In genomic region chr11:65652511-65653228, GRCh38 we compare ENCODE assay signal across 8 cellular contexts. TPM values are rescaled to one million over a fixed set of nuclear protein-coding genes. Genes with fewer than 3 reads are reported as not detected.
DNase-seq lines count a peak whose midpoint lies in the region; ATAC-seq and TF ChIP-seq lines count a peak whose summit lies in the region.

No MANE protein-coding gene starts in this region.

- intact Hi-C loops in IMR-90 (cut with micrococcal nuclease) = no loop called here

- peak overlapping the region; percentile 97 for H3K23ac ChIP-seq in IMR-90 (ENCODE audit: low read depth, low read length)

- H3K27ac ChIP-seq in IMR-90 (ENCODE audit: insufficient read depth, low read length) (peak overlapping the region; percentile 97), epithelial cell of prostate (peak overlapping the region; percentile 90), mucosa of rectum (ENCODE audit: low read depth in 2 of 2, low read length in 2 of 2) (peak overlapping the region; percentile 95)

- H3K9ac ChIP-seq in IMR-90 (ENCODE audit: low read depth, low read length) (peak overlapping the region; percentile 81), mucosa of rectum (ENCODE audit: low read depth in 1 of 2, low read length in 2 of 2) (peak overlapping the region; percentile 85 to 95)

- H3K18ac ChIP-seq in IMR-90 (ENCODE audit: low read depth, low read length) = peak overlapping the region; percentile 88

- peak overlapping the region; percentile 90 for H3K4me2 ChIP-seq in IMR-90 (ENCODE audit: low read depth, low read length)

- H2BK15ac ChIP-seq in IMR-90 (ENCODE audit: low read depth, low read length) = peak overlapping the region; percentile 58; the same call in 1 of the 3 replicates

- no peak for TF ChIP-seq RAD21 in IMR-90 (IDR thresholded peaks at IDR 0.05; ENCODE audit: low read length)

- ATAC-seq in GM21528 (IDR thresholded peaks at IDR 0.05; ENCODE audit: low FRiP score, unreplicated experiment) (peak; percentile 54), IMR-90 (ENCODE audit: low read depth) (peak; percentile 93)

- peak overlapping the region; percentile 98 for H4K91ac ChIP-seq in IMR-90 (ENCODE audit: insufficient read depth, low read depth, low read length)

- WGBS in IMR-90 (ENCODE audit: extremely low coverage in 2 of 2, insufficient read length in 1 of 2), 2 experiments = 0% methylated on average over 43 of the region's 68 CpGs; no CpG with 5 or more reads in 1 of the 2 experiments

- no peaks in the 10 kb centered on the region for H3K27me3 ChIP-seq in IMR-90 (ENCODE audit: control insufficient read depth, insufficient read depth, low read length)
- H3K27me3 ChIP-seq in mucosa of rectum (ENCODE audit: control insufficient read depth in 2 of 2, insufficient read depth in 2 of 2, low read length in 2 of 2) = no peaks in the 10 kb centered on the region

- peak overlapping the region; percentile 99 for H3K14ac ChIP-seq in IMR-90 (replicated peaks; ENCODE audit: low read depth, low read length)

- DNase-seq in DMS 273 treated with DMSO at 0.1 percent for 48 hours (lab: John Stamatoyannopoulos, UW) (peak; percentile 15), IMR-90 (peak; percentile 93), OCI-M1 (lab: John Stamatoyannopoulos, UW) (peak; percentile 97), activated T-cell treated with anti-CD3 and anti-CD28 coated beads for 48 hours (ENCODE audit: low read depth) (peak; percentile 97), epithelial cell of prostate (ENCODE audit: low read depth, low spot score) (no peak)
- peak; percentile 91 to 96 for DNase-seq in stimulated activated CD8-positive, alpha-beta memory T cell treated with anti-CD3 and anti-CD28 coated beads, Interleukin-4, amount 100 ng/mL, for 4 hours (ENCODE audit: low read depth in 2 of 2, low spot score in 1 of 2)

- H4K20me1 ChIP-seq in IMR-90 (ENCODE audit: insufficient read depth, low read length) = peaks cover 4% of the 10 kb centered on the region; the same call in 1 of the 2 replicates

- H2BK20ac ChIP-seq in IMR-90 (ENCODE audit: low read depth, low read length) = 0 out of 2 replicates have a peak overlapping the region, but pooled peaks have one; percentile 22

- H3K9me3 ChIP-seq in IMR-90 (ENCODE audit: control insufficient read depth, insufficient read depth, low read length) = no peaks in the 10 kb centered on the region
- no peaks in the 10 kb centered on the region for H3K9me3 ChIP-seq in mucosa of rectum (ENCODE audit: control insufficient read depth in 2 of 2, low read length in 2 of 2)

- H2AK5ac ChIP-seq in IMR-90 (ENCODE audit: low read depth, low read length) = peak overlapping the region; percentile 99

- peaks cover 22 to 42% of the 10 kb centered on the region in 2 experiments; a peak in 3 of 4 replicates for H3K79me1 ChIP-seq in IMR-90 (ENCODE audit: low read depth in 1 of 2, low read length in 2 of 2)

- peak overlapping the region; percentile 91 for H2BK120ac ChIP-seq in IMR-90 (ENCODE audit: low read depth, low read length)

- CTCF ChIA-PET in IMR-90 (lab: Yijun Ruan, JAX) = no interaction called here

- H4K8ac ChIP-seq in IMR-90 (ENCODE audit: low read depth in 2 of 2, low read length in 2 of 2) = peak overlapping the region; percentile 97 to 99

- peak overlapping the region; percentile 87 for H3K56ac ChIP-seq in IMR-90 (ENCODE audit: extremely low read depth, insufficient read depth, low read length)

- peak; percentile 83 for TF ChIP-seq POLR2A in IMR-90 (IDR thresholded peaks at IDR 0.05; ENCODE audit: low read depth, low read length)

- POLR2A ChIA-PET in IMR-90 (lab: Charles Lee; ENCODE audit: unreplicated experiment) = interaction anchor here (1.2 kb wide), 1 partner anchor 11 kb away, joined by 3 read pairs; no protein-coding TSS in a partner anchor

- dilution Hi-C loops in IMR-90 (cut with HindIII; ENCODE audit: low sequenced_read_pairs, unreplicated experiment) = no loop called here

- H3K4me3 ChIP-seq in IMR-90 (ENCODE audit: insufficient read depth, low read depth, low read length) (peak overlapping the region; percentile 56), mucosa of rectum (ENCODE audit: low read length in 2 of 2) (peak overlapping the region; percentile 82 to 87)

- H2BK5ac ChIP-seq in IMR-90 (ENCODE audit: low read depth, low read length, poor library complexity, severe bottlenecking) = peak overlapping the region; percentile 96

- in situ Hi-C loops in IMR-90 (cut with MboI; ENCODE audit: low sequenced_read_pairs) = no loop called here

- no peak for TF ChIP-seq CTCF in IMR-90 (conservative IDR thresholded peaks at IDR 0.05; ENCODE audit: low read depth, low read length)

- H3K9me1 ChIP-seq in IMR-90 (ENCODE audit: insufficient read depth, low read length) = peaks cover 14% of the 10 kb centered on the region

- BruUV-seq in IMR-90 (replicated peaks; lab: Mats Ljungman, UMichigan) = no TSS peak

- H3K36me3 ChIP-seq in IMR-90 (ENCODE audit: control insufficient read depth, insufficient read depth, low read length) (peaks cover 44% of the 10 kb centered on the region), mucosa of rectum (ENCODE audit: control insufficient read depth in 2 of 2, insufficient read depth in 2 of 2, low read length in 2 of 2) (peaks cover 41 to 44% of the 10 kb centered on the region in 2 donors)

- H3K4me1 ChIP-seq in IMR-90 (ENCODE audit: control insufficient read depth, insufficient read depth, low read length) (peaks cover 17% of the 10 kb centered on the region), mucosa of rectum (ENCODE audit: control insufficient read depth in 2 of 2, insufficient read depth in 2 of 2, low read length in 2 of 2) (peaks cover 32 to 37% of the 10 kb centered on the region in 2 donors)

- peak overlapping the region; percentile 99 for H2AK9ac ChIP-seq in IMR-90 (replicated peaks; ENCODE audit: low read depth, low read length, poor library complexity)

- H2AFZ ChIP-seq in IMR-90 (replicated peaks; ENCODE audit: low read length, poor library complexity) = peak overlapping the region; percentile 97

- peak overlapping the region; percentile 99 for H3K4ac ChIP-seq in IMR-90 (ENCODE audit: low read depth, low read length)

- H4K5ac ChIP-seq in IMR-90 (ENCODE audit: low read depth, low read length) = peak overlapping the region; percentile 91

TF ChIP-seq in IMR-90, 13 proteins besides CTCF, POLR2A, EP300 and RAD21:
- TF ChIP-seq MXI1 (IDR thresholded peaks at IDR 0.05; ENCODE audit: borderline replicate concordance, low read depth, low read length) = no peak
- no peak for TF ChIP-seq ELK1 (IDR thresholded peaks at IDR 0.05; ENCODE audit: borderline replicate concordance, low read depth, low read length)
- TF ChIP-seq MAZ (IDR thresholded peaks at IDR 0.05; ENCODE audit: borderline replicate concordance, low read depth, low read length) = peak; percentile 98
- TF ChIP-seq FOS (IDR thresholded peaks at IDR 0.05; ENCODE audit: low read depth, low read length) = no peak

RNA-seq across cellular contexts. Expression of gene RELA, which starts 10.0 kb away (rescaled TPM):
- 8.6 and 8.9 TPM in 2 replicates for total RNA-seq in IMR-90 (2012; rRNA removed)
- polyA plus RNA-seq in IMR-90 (2012; rRNA removed) = 51.0 and 53.0 TPM in 2 replicates
- polyA plus RNA-seq in IMR-90 (2012; cell fraction: cytosol; rRNA removed) = 43.5 and 58.1 TPM in 2 replicates
- polyA plus RNA-seq in IMR-90 (2012; cell fraction: nucleus; rRNA removed; ENCODE audit: low replicate concordance) = 107 and 159 TPM in 2 replicates

RNA-seq across cellular contexts. Expression of gene SIPA1, which starts 14.8 kb away (rescaled TPM):
- total RNA-seq in IMR-90 (2012; rRNA removed) = 10.6 and 11.4 TPM in 2 replicates
- 39.7 and 44.3 TPM in 2 replicates for polyA plus RNA-seq in IMR-90 (2012; rRNA removed)
- 22.9 and 41.1 TPM in 2 replicates for polyA plus RNA-seq in IMR-90 (2012; cell fraction: cytosol; rRNA removed)
- 52.9 and 173 TPM in 2 replicates for polyA plus RNA-seq in IMR-90 (2012; cell fraction: nucleus; rRNA removed; ENCODE audit: low replicate concordance)

RNA-seq across cellular contexts. Expression of gene PCNX3, which starts 37.1 kb away (rescaled TPM):
- total RNA-seq in IMR-90 (2012; rRNA removed) = 5.6 and 5.8 TPM in 2 replicates
- polyA plus RNA-seq in IMR-90 (2012; rRNA removed) = 33.2 and 40.4 TPM in 2 replicates
- polyA plus RNA-seq in IMR-90 (2012; cell fraction: cytosol; rRNA removed) = 20.0 and 31.2 TPM in 2 replicates
- 56.4 and 185 TPM in 2 replicates for polyA plus RNA-seq in IMR-90 (2012; cell fraction: nucleus; rRNA removed; ENCODE audit: low replicate concordance)

RNA-seq across cellular contexts. Expression of gene MAP3K11, which starts 38.6 kb away (rescaled TPM):
- total RNA-seq in IMR-90 (2012; rRNA removed) = 16.7 and 17.7 TPM in 2 replicates
- polyA plus RNA-seq in IMR-90 (2012; rRNA removed) = 37.5 and 52.0 TPM in 2 replicates
- polyA plus RNA-seq in IMR-90 (2012; cell fraction: cytosol; rRNA removed) = 29.9 and 39.6 TPM in 2 replicates
- polyA plus RNA-seq in IMR-90 (2012; cell fraction: nucleus; rRNA removed; ENCODE audit: low replicate concordance) = 57.5 and 129 TPM in 2 replicates

RNA-seq across cellular contexts. Expression of gene KCNK7, which starts 57.1 kb away (rescaled TPM):
- total RNA-seq in IMR-90 (2012; rRNA removed) = not detected in 2 replicates
- 0.09 and 0.34 TPM in 2 replicates for polyA plus RNA-seq in IMR-90 (2012; rRNA removed)
- 0.08 and 0.13 TPM in 2 replicates for polyA plus RNA-seq in IMR-90 (2012; cell fraction: cytosol; rRNA removed)
- polyA plus RNA-seq in IMR-90 (2012; cell fraction: nucleus; rRNA removed; ENCODE audit: low replicate concordance) = 0.89 and 3.2 TPM in 2 replicates
